In the genomic region with DNA sequence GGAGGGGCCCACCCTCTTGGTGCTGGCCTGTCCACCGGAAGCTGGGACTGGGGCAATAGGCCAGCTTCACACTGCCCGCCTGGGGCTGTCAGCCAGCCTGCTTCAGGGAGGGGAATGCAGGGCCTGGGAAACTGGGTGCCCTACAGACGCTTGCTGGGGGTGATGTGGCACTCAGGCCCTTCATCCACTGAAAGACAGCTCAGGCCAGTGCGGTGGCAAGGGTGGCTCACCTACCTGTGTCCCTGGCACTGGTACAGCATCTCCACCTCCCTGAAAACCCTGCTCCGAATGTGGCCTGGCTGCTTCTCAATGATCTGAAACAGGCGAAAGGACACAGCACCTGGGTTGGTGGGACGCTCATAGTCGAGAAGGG, we compare ENCODE assay signal across 8 cellular contexts. TPM values are rescaled to one million over a fixed set of nuclear protein-coding genes. Genes with fewer than 3 reads are reported as not detected.
DNase-seq lines count a peak whose midpoint lies in the region; ATAC-seq, FAIRE-seq and TF ChIP-seq lines count a peak whose summit lies in the region.

No MANE protein-coding gene starts in this region.

- H3K27me3 ChIP-seq in CD4-positive, CD25-positive, alpha-beta regulatory T cell (ENCODE audit: control insufficient read depth, insufficient read depth, low read length): no peaks in the 10 kb centered on the region
- H3K27me3 ChIP-seq in RWPE2 (ENCODE audit: insufficient read depth, poor library complexity, severe bottlenecking) (no peaks in the 10 kb centered on the region), pancreas (no peaks in the 10 kb centered on the region), SK-N-SH (ENCODE audit: insufficient read depth) (no peaks in the 10 kb centered on the region)

- H3K36me3 Mint-ChIP-seq in CD4-positive, CD25-positive, alpha-beta regulatory T cell: peaks cover 3% of the 10 kb centered on the region
- H3K36me3 Mint-ChIP-seq in endothelial cell (ENCODE audit: low read depth, unreplicated experiment): peaks cover 4% of the 10 kb centered on the region

- ATAC-seq in CD4-positive, CD25-positive, alpha-beta regulatory T cell (ENCODE audit: low read depth in 2 of 2): no peak
- 0 out of 3 replicates have a peak, but pooled peaks have one; percentile 1 for ATAC-seq in RWPE2 (ENCODE audit: low read depth)
- ATAC-seq in pancreas: no peak

- intact Hi-C loops in pancreas (cut with DNase I): no loop called here

- peaks cover 56% of the 10 kb centered on the region for H3K36me3 ChIP-seq in CD4-positive, CD25-positive, alpha-beta regulatory T cell (ENCODE audit: control insufficient read depth, insufficient read depth, low read length)
- H3K36me3 ChIP-seq in RWPE2 (ENCODE audit: low read depth) (peaks cover 95% of the 10 kb centered on the region), pancreas (peaks cover 3 to 35% (median 32%) of the 10 kb centered on the region in 3 donors), SK-N-SH (replicated peaks in 1 of 2; ENCODE audit: control insufficient read depth in 1 of 2, insufficient read depth in 2 of 2, low read length in 1 of 2) (peaks cover 7 to 64% of the 10 kb centered on the region in 2 experiments)

- H3K79me2 ChIP-seq in SK-N-SH (ENCODE audit: insufficient read depth): peaks cover 19% of the 10 kb centered on the region

- no peak overlapping the region for H3K4me3 ChIP-seq in CD4-positive, CD25-positive, alpha-beta regulatory T cell (ENCODE audit: low read depth, low read length)
- H3K4me3 ChIP-seq in RWPE2 (ENCODE audit: severe bottlenecking) (no peak overlapping the region), pancreas (no peak overlapping the region), SK-N-SH (ENCODE audit: low read depth in 2 of 2, low read length in 1 of 2) (no peak overlapping the region)

- peaks cover 72% of the 10 kb centered on the region for H3K4me1 ChIP-seq in CD4-positive, CD25-positive, alpha-beta regulatory T cell (ENCODE audit: control insufficient read depth, insufficient read depth, low read length, poor library complexity, severe bottlenecking)
- H3K4me1 ChIP-seq in RWPE2 (ENCODE audit: insufficient read depth, poor library complexity, severe bottlenecking) (peaks cover 38% of the 10 kb centered on the region), pancreas (peaks cover 61 to 72% (median 67%) of the 10 kb centered on the region in 3 donors), SK-N-SH (ENCODE audit: control insufficient read depth in 1 of 2, insufficient read depth in 2 of 2, low read depth in 1 of 2, low read length in 1 of 2) (peaks cover 14 to 53% of the 10 kb centered on the region in 2 experiments; a peak in 3 of 4 replicates)

- H2AFZ ChIP-seq in SK-N-SH (ENCODE audit: low read depth): no peak overlapping the region

- no peaks in the 10 kb centered on the region for H3K27me3 Mint-ChIP-seq in CD4-positive, CD25-positive, alpha-beta regulatory T cell
- H3K27me3 Mint-ChIP-seq in endothelial cell (ENCODE audit: unreplicated experiment): peaks cover 7% of the 10 kb centered on the region

- no peaks in the 10 kb centered on the region for H3K9me3 ChIP-seq in CD4-positive, CD25-positive, alpha-beta regulatory T cell (ENCODE audit: control insufficient read depth in 2 of 2, low read length in 2 of 2)
- H3K9me3 ChIP-seq in RWPE2 (ENCODE audit: severe bottlenecking) (no peaks in the 10 kb centered on the region), pancreas (no peaks in the 10 kb centered on the region), SK-N-SH (no peaks in the 10 kb centered on the region)

- peak overlapping the region; percentile 62 to 89 (median 76) for H3K4me3 Mint-ChIP-seq in CD4-positive, CD25-positive, alpha-beta regulatory T cell
- peak overlapping the region; percentile 47 for H3K4me3 Mint-ChIP-seq in endothelial cell (ENCODE audit: unreplicated experiment)

- TF ChIP-seq RAD21 in SK-N-SH (IDR thresholded peaks at IDR 0.05; ENCODE audit: low read length): no peak

- no peak for DNase-seq in CD4-positive, CD25-positive, alpha-beta regulatory T cell
- no peak for DNase-seq in RWPE2 (ENCODE audit: low spot score)
- DNase-seq in endothelial cell (ENCODE audit: low spot score): no peak
- DNase-seq in pancreas: peak in 5 of 6 donors; percentile 35 to 82 (median 57)
- no peak for DNase-seq in stimulated activated CD4-positive, alpha-beta T cell treated with anti-CD3 and anti-CD28 coated beads, Interleukin-4, amount 100 ng/mL, for 24 hours
- DNase-seq in SK-N-SH: no peak
- no peak for DNase-seq in SHP77 treated with DMSO at 0.1 percent for 48 hours (lab: John Stamatoyannopoulos, UW)
- DNase-seq in NOMO-1 treated with DMSO at 0.1 percent for 48 hours (lab: John Stamatoyannopoulos, UW; ENCODE audit: unreplicated experiment): no peak

- peaks cover 58% of the 10 kb centered on the region for H4K20me1 ChIP-seq in SK-N-SH (ENCODE audit: insufficient read depth)

- no peak overlapping the region for H3K4me2 ChIP-seq in SK-N-SH

- no peaks in the 10 kb centered on the region for H3K9me3 Mint-ChIP-seq in CD4-positive, CD25-positive, alpha-beta regulatory T cell
- no peaks in the 10 kb centered on the region for H3K9me3 Mint-ChIP-seq in endothelial cell (ENCODE audit: unreplicated experiment)

- H3F3A ChIP-seq in SK-N-SH (replicated peaks; ENCODE audit: insufficient read depth): peaks cover 3% of the 10 kb centered on the region

- no peak for TF ChIP-seq CTCF in RWPE2 (IDR thresholded peaks at IDR 0.05; ENCODE audit: poor library complexity, severe bottlenecking)
- no peak for TF ChIP-seq CTCF in endothelial cell (IDR thresholded peaks at IDR 0.05; ENCODE audit: unreplicated experiment)
- no peak for TF ChIP-seq CTCF in pancreas (IDR thresholded peaks at IDR 0.05)
- TF ChIP-seq CTCF in SK-N-SH (IDR thresholded peaks at IDR 0.05): no peak

- H3K27ac Mint-ChIP-seq in CD4-positive, CD25-positive, alpha-beta regulatory T cell: peak overlapping the region; percentile 57 to 97 (median 89)
- H3K27ac Mint-ChIP-seq in endothelial cell (ENCODE audit: unreplicated experiment): no peak overlapping the region

- POLR2A ChIA-PET in SK-N-SH (lab: Yijun Ruan, JAX): interaction anchor here (1.2 to 3.5 kb wide), 2 partner anchors 8 to 11 kb away, joined by 5 to 13 read pairs; partner anchors contain the start of gene MKNK2

- peaks cover 0 to 62% (median 12%) of the 10 kb centered on the region in 4 donors for H3K4me1 Mint-ChIP-seq in CD4-positive, CD25-positive, alpha-beta regulatory T cell
- H3K4me1 Mint-ChIP-seq in endothelial cell (ENCODE audit: unreplicated experiment): peaks cover 5% of the 10 kb centered on the region

- H3K27ac ChIP-seq in CD4-positive, CD25-positive, alpha-beta regulatory T cell (ENCODE audit: insufficient read depth, low read length, poor library complexity, severe bottlenecking): peak overlapping the region; percentile 99
- peak overlapping the region; percentile 83 for H3K27ac ChIP-seq in RWPE2 (ENCODE audit: poor library complexity, severe bottlenecking)
- H3K27ac ChIP-seq in pancreas: peak overlapping the region in 3 of 4 donors; percentile 53 to 98 (median 94)
- H3K27ac ChIP-seq in SK-N-SH (ENCODE audit: low read depth in 2 of 2, low read length in 1 of 2): peak overlapping the region in 1 of 2 experiments; percentile 95; a peak in 1 of 4 replicates

- H3K9me2 ChIP-seq in SK-N-SH: no peaks in the 10 kb centered on the region

- no peak for FAIRE-seq in pancreas (lab: Jason Lieb, UNC)

- TF ChIP-seq EP300 in SK-N-SH (IDR thresholded peaks at IDR 0.05; ENCODE audit: borderline replicate concordance in 1 of 2, low read depth in 1 of 2, low read length in 1 of 2): no peak

- WGBS in pancreas, 2 donors: 41 to 46% methylated on average over 8 of the region's 8 CpGs
- 90% methylated on average over 6 of the region's 8 CpGs for WGBS in SK-N-SH (ENCODE audit: low lambda C conversion rate)

- CTCF ChIA-PET in SK-N-SH (lab: Yijun Ruan, JAX): interaction anchor here (0.8 to 2.0 kb wide), 4 partner anchors 10 to 26 kb away, joined by 3 to 9 read pairs (median 4); no protein-coding TSS in a partner anchor

- H3K9ac ChIP-seq in SK-N-SH: no peak overlapping the region

RNA-seq across cellular contexts. Expression of gene MKNK2, which starts 7.8 kb away (rescaled TPM):
- 340 TPM for total RNA-seq in CD4-positive, CD25-positive, alpha-beta regulatory T cell
- 10 to 100 TPM; 28.7 to 38.2 (median 32.0) TPM for polyA plus RNA-seq in CD4-positive, CD25-positive, alpha-beta regulatory T cell
- total RNA-seq in endothelial cell (ENCODE audit: unreplicated experiment) (228 TPM), pancreas (100 to 1,000 TPM; 178 to 446 (median 252) TPM)
- polyA plus RNA-seq in pancreas (100 to 1,000 TPM; 102 to 143 TPM), SK-N-SH (2012; rRNA removed) (58.9 and 65.4 TPM in 2 replicates)
- 32.5 and 45.8 TPM in 2 replicates for polyA plus RNA-seq in SK-N-SH (2012; cell fraction: cytosol; rRNA removed)
- 109 and 141 TPM in 2 replicates for polyA plus RNA-seq in SK-N-SH (2012; cell fraction: nucleus; rRNA removed)

RNA-seq across cellular contexts. Expression of gene BTBD2, which starts 27.7 kb away (rescaled TPM):
- total RNA-seq in CD4-positive, CD25-positive, alpha-beta regulatory T cell: 58.6 TPM
- 1 to 10 TPM; 3.2 to 5.4 (median 4.7) TPM for polyA plus RNA-seq in CD4-positive, CD25-positive, alpha-beta regulatory T cell
- total RNA-seq in endothelial cell (ENCODE audit: unreplicated experiment): 80.5 TPM
- 10 to 100 TPM; 33.9 to 46.4 (median 36.6) TPM for total RNA-seq in pancreas
- polyA plus RNA-seq in pancreas: 10 to 100 TPM; 35.6 to 44.4 TPM
- 54.4 and 66.8 TPM in 2 replicates for polyA plus RNA-seq in SK-N-SH (2012; rRNA removed)
- polyA plus RNA-seq in SK-N-SH (2012; cell fraction: cytosol; rRNA removed): 21.2 and 45.9 TPM in 2 replicates
- polyA plus RNA-seq in SK-N-SH (2012; cell fraction: nucleus; rRNA removed): 64.3 and 71.6 TPM in 2 replicates

RNA-seq across cellular contexts. Expression of gene MOB3A, which starts 52.9 kb away (rescaled TPM):
- 131 TPM for total RNA-seq in CD4-positive, CD25-positive, alpha-beta regulatory T cell
- polyA plus RNA-seq in CD4-positive, CD25-positive, alpha-beta regulatory T cell: 10 to 100 TPM; 73.6 to 91.1 (median 88.0) TPM
- 88.5 TPM for total RNA-seq in endothelial cell (ENCODE audit: unreplicated experiment)
- 10 to 100 TPM; 14.5 to 26.0 (median 17.4) TPM for total RNA-seq in pancreas
- polyA plus RNA-seq in pancreas: 10 to 100 TPM in 1 of 2 donors, 1 to 10 TPM in 1; 9.2 to 11.1 TPM
- polyA plus RNA-seq in SK-N-SH (2012; rRNA removed): 21.4 and 24.1 TPM in 2 replicates
- 10.3 and 14.6 TPM in 2 replicates for polyA plus RNA-seq in SK-N-SH (2012; cell fraction: cytosol; rRNA removed)
- 18.1 and 18.8 TPM in 2 replicates for polyA plus RNA-seq in SK-N-SH (2012; cell fraction: nucleus; rRNA removed)

RNA-seq across cellular contexts. Expression of gene IZUMO4, which starts 53.5 kb away (rescaled TPM):
- 16.5 TPM for total RNA-seq in CD4-positive, CD25-positive, alpha-beta regulatory T cell
- under 1 TPM; 0.47 to 0.82 (median 0.70) TPM for polyA plus RNA-seq in CD4-positive, CD25-positive, alpha-beta regulatory T cell
- total RNA-seq in endothelial cell (ENCODE audit: unreplicated experiment) (8.9 TPM), pancreas (10 to 100 TPM in 1 of 6 donors, 1 to 10 TPM in 5; 5.2 to 10.5 (median 7.0) TPM)
- polyA plus RNA-seq in pancreas (10 to 100 TPM; 32.8 to 42.2 TPM), SK-N-SH (2012; rRNA removed) (4.6 and 10.3 TPM in 2 replicates)
- polyA plus RNA-seq in SK-N-SH (2012; cell fraction: cytosol; rRNA removed): 1.0 and 1.1 TPM in 2 replicates
- polyA plus RNA-seq in SK-N-SH (2012; cell fraction: nucleus; rRNA removed): 72.7 and 86.9 TPM in 2 replicates

Comparison
In these comparisons a context has a peak if more than half of its experiments do, and no peak if none do; other contexts are left out.
1. DNase-seq: peak in pancreas (5 of 6); none in CD4-positive, CD25-positive, alpha-beta regulatory T cell (0 of 3), RWPE2 (single experiment), endothelial cell (single experiment), stimulated activated CD4-positive, alpha-beta T cell treated with anti-CD3 and anti-CD28 coated beads, Interleukin-4, amount 100 ng/mL, for 24 hours (single experiment), SK-N-SH (single experiment), SHP77 treated with DMSO at 0.1 percent for 48 hours (single experiment) and NOMO-1 treated with DMSO at 0.1 percent for 48 hours (single experiment).